ENCODE assay signal across 1 cellular context in genomic region chr1:1638528-1638927, GRCh38. TPM values are rescaled to one million over a fixed set of nuclear protein-coding genes. Genes with fewer than 3 reads are reported as not detected.
"Had no signal": no experiment of that assay in that cellular context is flagged by ENCODE, and none has a peak within 500 bp of the region (broad histone marks: within the 10 kb centered on the region; RNA-seq: fewer than 3 reads in every experiment).

No MANE protein-coding gene starts in this region.

RNA-seq across cellular contexts. Expression of gene MMP23B, which starts 6.6 kb away (rescaled TPM):
- total RNA-seq: SK-MEL-5 had no signal
